Comparison of ENCODE assay signal across 11 cellular contexts in the genomic region with DNA sequence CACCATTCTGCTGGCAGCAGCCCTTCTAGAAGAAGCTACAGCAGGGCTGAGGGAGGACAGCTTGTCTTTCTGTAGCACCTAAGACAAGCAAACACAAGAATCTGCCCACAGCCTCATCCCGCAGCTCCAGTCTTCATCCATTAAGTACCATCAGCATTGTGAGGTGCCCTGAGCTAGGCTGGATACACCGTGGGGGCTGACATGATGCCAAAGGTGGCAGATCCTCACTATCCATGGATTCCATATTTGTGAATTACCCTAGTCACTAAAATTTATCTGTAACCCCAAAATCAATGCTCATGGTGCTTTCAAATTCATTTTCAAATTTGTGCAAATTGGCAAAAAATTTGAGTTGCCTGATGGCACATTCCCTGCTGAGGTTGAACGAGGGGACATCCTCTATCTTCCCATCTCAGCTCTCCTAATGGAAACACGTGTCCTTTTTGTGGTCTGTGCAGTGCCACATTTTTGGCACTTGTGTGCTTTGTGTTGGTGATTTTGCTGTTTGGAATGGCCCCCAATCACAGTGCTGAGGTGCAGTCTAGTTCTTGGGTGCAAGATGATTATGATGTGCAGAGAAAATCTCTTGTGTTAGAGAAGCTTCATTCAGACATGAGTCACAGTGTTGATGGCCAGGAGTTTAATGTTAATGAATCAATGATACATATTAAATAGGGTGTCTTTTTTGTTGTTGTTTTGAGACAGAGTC. TPM values are rescaled to one million over a fixed set of nuclear protein-coding genes. Genes with fewer than 3 reads are reported as not detected.
A peak's percentile ranks its signal among the peaks of the same experiment; 100 is the strongest.
DNase-seq lines count a peak whose midpoint lies in the region; ATAC-seq and TF ChIP-seq lines count a peak whose summit lies in the region.
"Had no signal": no experiment of that assay in that cellular context is flagged by ENCODE, and none has a peak within 500 bp of the region (broad histone marks: within the 10 kb centered on the region; RNA-seq: fewer than 3 reads in every experiment).

No MANE protein-coding gene starts in this region.

- peak overlapping the region; percentile 85 for H3K27ac Mint-ChIP-seq in memory B cell
- H3K27ac Mint-ChIP-seq: activated CD4-positive, alpha-beta memory T cell treated with anti-CD3 and anti-CD28 coated beads for 36 hours had no signal

- ATAC-seq in memory B cell (ENCODE audit: low read depth), result no peak
- ATAC-seq in thoracic aorta (ENCODE audit: insufficient number of reproducible peaks, low FRiP score, low read depth), result no peak

- H3K4me1 Mint-ChIP-seq in memory B cell, result peaks cover 37% of the 10 kb centered on the region

- no peaks in the 10 kb centered on the region for H3K9me3 Mint-ChIP-seq in memory B cell
- H3K9me3 Mint-ChIP-seq: activated CD4-positive, alpha-beta memory T cell treated with anti-CD3 and anti-CD28 coated beads for 36 hours had no signal

- peak overlapping the region; percentile 80 for H3K27ac ChIP-seq in KOPT-K1 (ENCODE audit: low read depth, low read length, poor library complexity, severe bottlenecking)
- peak overlapping the region; percentile 60 to 75 for H3K27ac ChIP-seq in ascending aorta
- H3K27ac ChIP-seq in thoracic aorta, result peak overlapping the region; percentile 27 to 59
- no peak overlapping the region for H3K27ac ChIP-seq in RWPE1

- H3K4me3 ChIP-seq in ascending aorta, result no peak overlapping the region
- no peak overlapping the region for H3K4me3 ChIP-seq in thoracic aorta

- TF ChIP-seq CTCF in ascending aorta (IDR thresholded peaks at IDR 0.05) (no peak), thoracic aorta (IDR thresholded peaks at IDR 0.05) (no peak), RWPE1 (conservative IDR thresholded peaks at IDR 0.05; ENCODE audit: low read depth) (no peak)

- no peaks in the 10 kb centered on the region for H3K9me3 ChIP-seq in KOPT-K1 (ENCODE audit: insufficient read depth, low read length, poor library complexity, severe bottlenecking)
- no peaks in the 10 kb centered on the region for H3K9me3 ChIP-seq in ascending aorta
- no peaks in the 10 kb centered on the region for H3K9me3 ChIP-seq in thoracic aorta

- H3K27me3 Mint-ChIP-seq in memory B cell, result no peaks in the 10 kb centered on the region
- H3K27me3 Mint-ChIP-seq: activated CD4-positive, alpha-beta memory T cell treated with anti-CD3 and anti-CD28 coated beads for 36 hours had no signal

- intact Hi-C loops in ascending aorta (cut with DNase I), result no loop called here

- H3K4me3 Mint-ChIP-seq in memory B cell, result no peak overlapping the region
- H3K4me3 Mint-ChIP-seq: activated CD4-positive, alpha-beta memory T cell treated with anti-CD3 and anti-CD28 coated beads for 36 hours had no signal

- H3K27me3 ChIP-seq in ascending aorta (no peaks in the 10 kb centered on the region), thoracic aorta (replicated peaks; ENCODE audit: insufficient read depth) (no peaks in the 10 kb centered on the region)

- POLR2A ChIA-PET in RWPE1 (lab: Yijun Ruan, JAX; ENCODE audit: low non-redundant PET), result no interaction called here

- H3K36me3 ChIP-seq in KOPT-K1 (ENCODE audit: insufficient read depth, low read length) (peaks cover 22% of the 10 kb centered on the region), ascending aorta (no peaks in the 10 kb centered on the region), thoracic aorta (no peaks in the 10 kb centered on the region)

- H3K4me1 ChIP-seq in ascending aorta (peaks cover 19 to 31% of the 10 kb centered on the region in 2 donors), thoracic aorta (ENCODE audit: control insufficient read depth in 1 of 2, low read depth in 2 of 2) (peaks cover 29 to 49% of the 10 kb centered on the region in 2 donors)

- peaks cover 9% of the 10 kb centered on the region for H3K36me3 Mint-ChIP-seq in memory B cell

- CTCF ChIA-PET in RWPE1 (lab: Yijun Ruan, JAX), result interaction anchor here (0.7 kb wide), 1 partner anchor 49 kb away, joined by 4 read pairs; no protein-coding TSS in a partner anchor

- DNase-seq in ascending aorta (ENCODE audit: low spot score in 2 of 2) (peak in 1 of 2 donors; percentile 13), memory B cell (ENCODE audit: low spot score in 2 of 2) (no peak), thoracic aorta (ENCODE audit: low spot score) (no peak), RWPE1 (ENCODE audit: low spot score) (no peak), activated T-cell treated with anti-CD3 and anti-CD28 coated beads for 4 hours (no peak)
- DNase-seq in activated effector memory CD4-positive, alpha-beta T cell treated with anti-CD3 and anti-CD28 coated beads, Interleukin-2, amount 50 U/mL, for 16 hours, result no peak
- DNase-seq: activated CD4-positive, alpha-beta memory T cell treated with anti-CD3 and anti-CD28 coated beads for 36 hours; activated naive CD4-positive, alpha-beta T cell; mesendoderm; T-helper 9 cell had no signal

RNA-seq across cellular contexts. Expression of gene PITPNM2, which starts 7.0 kb away (rescaled TPM):
- total RNA-seq in ascending aorta (8.4 TPM), thoracic aorta (10 to 100 TPM in 1 of 2 donors, 1 to 10 TPM in 1; 7.9 to 14.3 TPM)
